16 cellular contexts compared by ENCODE assay signal in genomic region chr12:18810537-18811253, GRCh38.
"Had no signal": no experiment of that assay in that cellular context is flagged by ENCODE, and none has a peak within 500 bp of the region (broad histone marks: within the 10 kb centered on the region; RNA-seq: fewer than 3 reads in every experiment).

No MANE protein-coding gene starts in this region.

- H3K27me3 Mint-ChIP-seq: activated naive CD4-positive, alpha-beta T cell treated with anti-CD3 and anti-CD28 coated beads, Interleukin-2, amount 50 U/mL, for 24 hours had no signal

- H3K36me3 ChIP-seq: left lung, neural progenitor cell, ovary, tibial artery, vagina had no signal

- H3K4me3 Mint-ChIP-seq: activated naive CD4-positive, alpha-beta T cell treated with anti-CD3 and anti-CD28 coated beads, Interleukin-2, amount 50 U/mL, for 24 hours; brain; neural progenitor cell had no signal

- H3K36me3 Mint-ChIP-seq: activated naive CD4-positive, alpha-beta T cell treated with anti-CD3 and anti-CD28 coated beads, Interleukin-2, amount 50 U/mL, for 24 hours; brain had no signal

- H3K27ac ChIP-seq: left lung, neural progenitor cell, ovary, tibial artery, vagina had no signal

- H3K9me3 Mint-ChIP-seq: activated naive CD4-positive, alpha-beta T cell treated with anti-CD3 and anti-CD28 coated beads, Interleukin-2, amount 50 U/mL, for 24 hours; brain had no signal

- H2AFZ ChIP-seq: neural progenitor cell had no signal

- H3K27me3 ChIP-seq: left lung, neural progenitor cell, ovary, tibial artery, vagina had no signal

- ATAC-seq: activated CD4-positive, CD25-positive, alpha-beta regulatory T cell treated with anti-CD3 and anti-CD28 coated beads, Interleukin-2, amount 50 U/mL, for 24 hours; left lung had no signal

- H3K4me3 ChIP-seq: left lung, neural progenitor cell, ovary, tibial artery, vagina had no signal

- H3K4me1 ChIP-seq: left lung, neural progenitor cell, tibial artery, vagina had no signal

- H3K4me1 Mint-ChIP-seq: activated naive CD4-positive, alpha-beta T cell treated with anti-CD3 and anti-CD28 coated beads, Interleukin-2, amount 50 U/mL, for 24 hours had no signal

- H3K27ac Mint-ChIP-seq: activated naive CD4-positive, alpha-beta T cell treated with anti-CD3 and anti-CD28 coated beads, Interleukin-2, amount 50 U/mL, for 24 hours; neural progenitor cell had no signal

- DNase-seq: activated CD4-positive, alpha-beta T cell treated with anti-CD3 and anti-CD28 coated beads, Interleukin-2, amount 50 U/mL, for 4 hours; activated T-cell treated with anti-CD3 and anti-CD28 coated beads, Interleukin-2, amount 50 U/mL, for 1 hour; amygdala; cerebellar nuclear complex; dermis blood vessel endothelial cell; glutamatergic neuron; left lung; small intestine; T-helper 2 cell; tibial artery had no signal

- H3K4me2 ChIP-seq: neural progenitor cell had no signal
